Comparison of ENCODE assay signal across 9 cellular contexts in the genomic region with DNA sequence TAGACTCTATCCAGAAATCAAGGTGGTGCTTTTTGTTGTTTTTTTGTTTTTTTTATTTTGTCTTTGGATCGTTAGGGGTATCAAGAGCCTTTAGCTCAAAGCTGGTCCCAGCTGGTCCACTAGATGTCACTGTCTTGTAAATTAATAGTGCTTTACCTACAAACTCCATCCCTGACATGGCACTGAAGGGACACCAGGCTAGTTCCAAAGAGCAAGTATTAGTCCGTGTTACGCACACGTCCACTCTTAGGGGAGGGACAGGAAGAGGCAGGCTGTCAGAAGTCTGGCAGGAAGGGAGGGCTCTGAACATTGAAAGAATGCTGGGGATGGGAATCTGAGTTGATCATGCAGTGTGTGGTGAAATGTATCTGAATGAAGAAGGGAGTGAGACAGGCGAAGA.
DNase-seq lines count a peak whose midpoint lies in the region; ATAC-seq and TF ChIP-seq lines count a peak whose summit lies in the region.
"Had no signal": no experiment of that assay in that cellular context is flagged by ENCODE, and none has a peak within 500 bp of the region (broad histone marks: within the 10 kb centered on the region; RNA-seq: fewer than 3 reads in every experiment).

No MANE protein-coding gene starts in this region.

- POLR2A ChIA-PET in CD8-positive, alpha-beta T cell (lab: Charles Lee): no interaction called here

- intact Hi-C loops in CD8-positive, alpha-beta T cell (cut with DNase I, micrococcal nuclease): no loop called here

- H3K9me3 ChIP-seq in hepatocyte (ENCODE audit: low read depth): no peaks in the 10 kb centered on the region
- H3K9me3 ChIP-seq in CD8-positive, alpha-beta T cell (ENCODE audit: low read length): no peaks in the 10 kb centered on the region

- peak; percentile 73 for TF ChIP-seq CTCF in GM12864 (IDR thresholded peaks at IDR 0.05; ENCODE audit: low read depth, low read length, missing control alignments)
- TF ChIP-seq CTCF in hepatocyte (IDR thresholded peaks at IDR 0.05; ENCODE audit: poor library complexity): peak; percentile 70
- TF ChIP-seq CTCF in omental fat pad (IDR thresholded peaks at IDR 0.05): no peak
- no peak for TF ChIP-seq CTCF in CD8-positive, alpha-beta T cell (IDR thresholded peaks at IDR 0.05)

- no peak overlapping the region for H3K4me2 ChIP-seq in hepatocyte

- H3K27ac ChIP-seq in hepatocyte: no peak overlapping the region
- no peak overlapping the region for H3K27ac ChIP-seq in CD8-positive, alpha-beta T cell (ENCODE audit: low read depth, low read length)

- DNase-seq in A172 (ENCODE audit: low spot score) (peak; percentile 75), GM12864 (ENCODE audit: low read depth) (peak; percentile 35), HCEC 1CT (peak; percentile 85), M059J (ENCODE audit: low read depth) (peak; percentile 89), SW 1271 (lab: John Stamatoyannopoulos, UW) (peak; percentile 67 to 73), hepatocyte (ENCODE audit: low spot score) (peak; percentile 64), omental fat pad (ENCODE audit: low spot score) (no peak)
- no peak for DNase-seq in CD8-positive, alpha-beta T cell

- H3K9me2 ChIP-seq in hepatocyte (replicated peaks; ENCODE audit: insufficient read depth): no peaks in the 10 kb centered on the region

- peaks cover 5% of the 10 kb centered on the region for H3K4me1 ChIP-seq in hepatocyte (ENCODE audit: insufficient read depth)
- no peaks in the 10 kb centered on the region for H3K4me1 ChIP-seq in CD8-positive, alpha-beta T cell (ENCODE audit: insufficient read depth, low read length)

- no peaks in the 10 kb centered on the region for H4K20me1 ChIP-seq in hepatocyte (ENCODE audit: insufficient read depth, poor library complexity, severe bottlenecking)

- H3K4me3 Mint-ChIP-seq in CD8-positive, alpha-beta T cell: no peak overlapping the region

- H3K79me2 ChIP-seq in hepatocyte: no peaks in the 10 kb centered on the region

- no peaks in the 10 kb centered on the region for H3K4me1 Mint-ChIP-seq in CD8-positive, alpha-beta T cell (ENCODE audit: low read depth)

- CTCF ChIA-PET in CD8-positive, alpha-beta T cell (lab: Charles Lee): interaction anchor here (1.2 kb wide), 1 partner anchor 40 kb away, joined by 4 read pairs; no protein-coding TSS in a partner anchor

- no peak overlapping the region for H3K4me3 ChIP-seq in GM12864 (ENCODE audit: low read depth, low read length)
- no peak overlapping the region for H3K4me3 ChIP-seq in hepatocyte
- H3K4me3 ChIP-seq in CD8-positive, alpha-beta T cell (ENCODE audit: low read depth, low read length): no peak overlapping the region
- H3K4me3 ChIP-seq: lung had no signal

- no peaks in the 10 kb centered on the region for H3K36me3 Mint-ChIP-seq in CD8-positive, alpha-beta T cell

- H3K27me3 ChIP-seq in hepatocyte: no peaks in the 10 kb centered on the region
- no peaks in the 10 kb centered on the region for H3K27me3 ChIP-seq in CD8-positive, alpha-beta T cell (ENCODE audit: insufficient read depth, low read length)

- H3K36me3 ChIP-seq in hepatocyte (replicated peaks; ENCODE audit: insufficient read depth, low read depth): no peaks in the 10 kb centered on the region
- H3K36me3 ChIP-seq in CD8-positive, alpha-beta T cell (ENCODE audit: insufficient read depth, low read length): no peaks in the 10 kb centered on the region

- no peak overlapping the region for H3K27ac Mint-ChIP-seq in CD8-positive, alpha-beta T cell

- no peak for ATAC-seq in omental fat pad (ENCODE audit: low FRiP score)
- ATAC-seq in CD8-positive, alpha-beta T cell: no peak

- H3K9me3 Mint-ChIP-seq in CD8-positive, alpha-beta T cell: no peaks in the 10 kb centered on the region

- 34% methylated on average over 5 of the region's 5 CpGs for WGBS in hepatocyte (ENCODE audit: low lambda C conversion rate, missing lambda C conversion rate)

- H2AFZ ChIP-seq in hepatocyte: no peak overlapping the region

- peaks cover 6% of the 10 kb centered on the region for H3K27me3 Mint-ChIP-seq in CD8-positive, alpha-beta T cell (ENCODE audit: low read depth)

Comparison
In these comparisons a context has a peak if more than half of its experiments do, and no peak if none do; other contexts are left out.
1. DNase-seq: peak in A172 (single experiment), GM12864 (single experiment), HCEC 1CT (single experiment), M059J (single experiment), SW 1271 (2 of 2) and hepatocyte (single experiment); none in omental fat pad (single experiment) and CD8-positive, alpha-beta T cell (0 of 7).
2. CTCF ChIP-seq: peak in GM12864 (single experiment) and hepatocyte (single experiment); none in omental fat pad (0 of 3) and CD8-positive, alpha-beta T cell (single experiment).